ENCODE assay signal across 8 cellular contexts in the genomic region with DNA sequence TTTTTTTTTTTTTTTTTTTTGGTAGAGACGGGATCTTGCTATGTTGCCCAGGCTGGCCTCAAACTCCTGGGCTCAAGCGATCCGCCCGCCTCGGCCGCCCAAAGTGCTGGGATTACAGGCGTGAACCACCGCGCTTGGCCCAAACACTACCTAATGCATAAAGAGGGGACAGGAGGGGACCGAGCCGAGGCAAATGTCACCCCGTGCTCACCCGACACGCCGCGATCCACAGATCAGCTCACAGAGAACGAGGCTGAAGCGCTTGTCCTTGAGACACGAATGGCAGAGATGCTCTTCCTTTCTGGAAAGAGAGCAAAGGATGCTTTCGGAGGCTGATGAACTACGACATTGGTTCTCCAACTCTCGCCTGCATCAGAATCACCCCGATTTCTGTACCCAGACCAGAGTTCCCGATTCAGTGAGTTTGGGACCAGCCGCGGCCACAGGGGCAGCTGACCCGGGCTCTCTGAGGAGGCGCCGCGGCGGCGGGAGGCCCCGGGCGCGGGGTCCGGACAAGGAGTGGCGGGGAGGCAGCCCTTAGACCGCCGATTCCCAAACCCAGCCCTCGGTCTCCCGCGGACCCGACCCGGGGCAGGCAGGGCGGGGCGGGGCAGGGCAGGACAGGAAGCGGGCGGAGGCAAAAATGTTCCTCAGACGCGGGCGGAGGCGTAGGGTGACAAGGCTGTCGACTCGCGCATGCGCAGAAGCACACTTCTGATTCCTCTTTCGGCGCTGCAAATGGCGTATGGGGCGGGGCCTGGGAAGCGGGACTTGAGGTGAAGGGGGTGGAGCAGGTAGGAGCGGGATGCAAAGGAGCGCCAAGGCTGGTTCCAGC. TPM values are rescaled to one million over a fixed set of nuclear protein-coding genes. Genes with fewer than 3 reads are reported as not detected.
DNase-seq lines count a peak whose midpoint lies in the region; ATAC-seq and TF ChIP-seq lines count a peak whose summit lies in the region.

Gene ZNF699, minus strand, starts transcription at position 700 of the 835 bp plus-strand sequence. CDS start 4,719 bp downstream, outside the sequence.

- peak; percentile 94 for ATAC-seq in HG02763 (IDR thresholded peaks at IDR 0.05; ENCODE audit: unreplicated experiment)
- ATAC-seq in left cardiac atrium = peak; percentile 98 to 99
- ATAC-seq in upper lobe of left lung (ENCODE audit: low FRiP score in 2 of 2) = peak; percentile 99

- no peaks in the 10 kb centered on the region for H3K27me3 ChIP-seq in adrenal gland
- no peaks in the 10 kb centered on the region for H3K27me3 ChIP-seq in upper lobe of left lung

- H3K4me3 ChIP-seq in GM12875 (ENCODE audit: low read depth, low read length) (peak within 1 kb of the TSS; percentile 87), adrenal gland (peak within 1 kb of the TSS; percentile 12 to 95 (median 90)), upper lobe of left lung (peak within 1 kb of the TSS; percentile 72 to 90 (median 86))

- peaks cover 7 to 13% of the 10 kb centered on the region in 2 donors for H3K4me1 ChIP-seq in adrenal gland (replicated peaks in 1 of 2)
- peaks cover 11 to 17% (median 14%) of the 10 kb centered on the region in 4 donors for H3K4me1 ChIP-seq in upper lobe of left lung

- peak; percentile 94 to 100 (median 99) for DNase-seq in NCI-H1417 (lab: John Stamatoyannopoulos, UW)
- peak; percentile 97 for DNase-seq in SW480 (ENCODE audit: low spot score)
- DNase-seq in adrenal gland = peak; percentile 96 to 99 (median 99)
- peak; percentile 99 for DNase-seq in left cardiac atrium
- DNase-seq in posterior vena cava (ENCODE audit: low spot score) = peak; percentile 99
- DNase-seq in upper lobe of left lung = peak; percentile 95 to 98

- H3K36me3 ChIP-seq in adrenal gland (replicated peaks in 1 of 2) = peaks cover 0 to 5% of the 10 kb centered on the region in 2 donors
- H3K36me3 ChIP-seq in upper lobe of left lung = peaks cover 2 to 10% (median 5%) of the 10 kb centered on the region in 4 donors

- TF ChIP-seq POLR2A in adrenal gland (IDR thresholded peaks at IDR 0.05) (peak; percentile 74 to 86), upper lobe of left lung (IDR thresholded peaks at IDR 0.05) (peak in 3 of 4 donors; percentile 39 to 92 (median 88))

- intact Hi-C loops in adrenal gland (cut with DNase I) (loop anchor here in 1 of 2 donors (10.0 kb wide), 1 partner anchor 485 kb away; no protein-coding TSS in a partner anchor), left cardiac atrium (cut with DNase I) (no loop called here), posterior vena cava (cut with DNase I) (no loop called here)

- H3K27ac ChIP-seq in adrenal gland (peak within 1 kb of the TSS; percentile 57 to 99 (median 95)), upper lobe of left lung (peak within 1 kb of the TSS; percentile 92 to 99 (median 96))

- H3K9me3 ChIP-seq in adrenal gland (replicated peaks in 1 of 3) (no peaks in the 10 kb centered on the region), upper lobe of left lung (peaks cover 0 to 18% (median 4%) of the 10 kb centered on the region in 4 donors)

- peak in 1 of 4 donors; percentile 29 for TF ChIP-seq EP300 in upper lobe of left lung (IDR thresholded peaks at IDR 0.05)

- TF ChIP-seq CTCF in GM12875 (IDR thresholded peaks at IDR 0.05; ENCODE audit: borderline replicate concordance, insufficient read depth, low read depth, low read length) = no peak
- no peak for TF ChIP-seq CTCF in adrenal gland (IDR thresholded peaks at IDR 0.05)
- peak in 2 of 6 experiments; percentile 22 to 25 for TF ChIP-seq CTCF in upper lobe of left lung (IDR thresholded peaks at IDR 0.05)

- 0 to 1% (median 1%) methylated on average over 32 to 63 of the region's 63 CpGs for WGBS in adrenal gland, 4 donors
- WGBS in upper lobe of left lung, 2 donors = 1 to 3% methylated on average over 38 to 61 of the region's 63 CpGs

RNA-seq across cellular contexts. Expression of gene ZNF699, which starts in this region (rescaled TPM):
- 10 to 100 TPM in 1 of 8 donors, 1 to 10 TPM in 7; 2.4 to 10.4 (median 6.6) TPM for total RNA-seq in adrenal gland
- polyA plus RNA-seq in adrenal gland = 1 to 10 TPM in 2 of 3 donors, under 1 TPM in 1; 0.97 to 4.4 (median 1.1) TPM
- total RNA-seq in left cardiac atrium = 1 to 10 TPM; 3.0 to 4.3 TPM
- 1 to 10 TPM; 7.0 to 7.5 TPM for total RNA-seq in posterior vena cava
- total RNA-seq in upper lobe of left lung = 10 to 100 TPM in 4 of 6 donors, 1 to 10 TPM in 2; 6.8 to 20.2 (median 15.9) TPM

Comparison
In these comparisons a context has a peak if more than half of its experiments do, and no peak if none do; other contexts are left out.
1. Peak in every context shown above with its lines: DNase-seq, ATAC-seq, H3K4me3 ChIP-seq and H3K27ac ChIP-seq.